In the genomic region with DNA sequence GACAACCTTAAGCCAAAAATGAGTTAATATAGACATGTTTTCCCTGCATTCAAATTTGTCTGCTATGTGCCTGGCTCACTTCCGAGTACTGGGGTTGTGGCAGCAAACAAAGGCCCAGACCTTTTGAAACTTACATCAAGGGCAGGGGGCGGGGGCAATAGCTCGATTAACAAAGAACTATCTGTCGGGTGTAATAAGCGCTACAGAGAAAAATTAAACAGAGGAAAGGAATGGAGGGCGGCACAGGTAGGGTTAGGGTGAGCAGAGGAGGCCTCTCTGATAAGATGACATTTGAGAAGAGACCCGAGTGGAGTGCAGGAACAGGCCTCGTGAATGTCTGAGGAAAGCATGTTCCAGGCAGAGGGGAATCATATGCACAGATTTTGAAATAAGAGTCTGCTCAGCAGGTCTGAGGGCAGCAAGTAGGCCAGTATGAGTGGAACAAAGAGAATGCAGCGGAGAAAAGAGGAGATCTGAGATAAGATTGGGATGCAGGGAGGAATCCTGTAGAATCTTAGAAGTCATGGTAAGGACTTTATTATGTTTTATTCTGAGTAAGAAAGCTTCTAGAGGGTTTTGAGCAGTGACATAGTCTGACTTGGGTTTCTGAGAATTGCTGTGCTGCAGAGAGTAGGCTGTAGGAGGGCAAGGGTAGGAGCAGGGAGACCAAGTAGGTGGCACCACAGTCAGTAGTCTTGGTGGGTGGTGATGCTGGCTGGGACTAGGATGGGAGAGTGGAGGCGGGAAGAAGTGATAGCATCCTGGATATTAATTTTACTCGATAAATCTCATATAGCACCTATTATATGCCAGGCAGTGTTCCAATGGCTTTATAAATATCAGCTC, we compare ENCODE assay signal across 11 cellular contexts. TPM values are rescaled to one million over a fixed set of nuclear protein-coding genes. Genes with fewer than 3 reads are reported as not detected.
DNase-seq lines count a peak whose midpoint lies in the region; ATAC-seq and TF ChIP-seq lines count a peak whose summit lies in the region.
"Had no signal": no experiment of that assay in that cellular context is flagged by ENCODE, and none has a peak within 500 bp of the region (broad histone marks: within the 10 kb centered on the region; RNA-seq: fewer than 3 reads in every experiment).

No MANE protein-coding gene starts in this region.

- H3K27ac ChIP-seq in body of pancreas: peak overlapping the region in 3 of 4 donors; percentile 4 to 63 (median 55)
- H3K27ac ChIP-seq: psoas muscle had no signal

- H3K4me3 Mint-ChIP-seq in Caco-2 (ENCODE audit: unreplicated experiment): no peak overlapping the region
- H3K4me3 Mint-ChIP-seq in T-helper 17 cell: peak overlapping the region; percentile 71
- H3K4me3 Mint-ChIP-seq in neural crest cell: no peak overlapping the region
- H3K4me3 Mint-ChIP-seq: CD14-positive monocyte had no signal

- ATAC-seq in T-helper 17 cell: peak; percentile 90
- ATAC-seq in body of pancreas: peak; percentile 33
- no peak for ATAC-seq in GM19351 (IDR thresholded peaks at IDR 0.05; ENCODE audit: unreplicated experiment)
- no peak for ATAC-seq in GM19463 (IDR thresholded peaks at IDR 0.05; ENCODE audit: unreplicated experiment)
- ATAC-seq: psoas muscle had no signal

- no peaks in the 10 kb centered on the region for H3K9me3 Mint-ChIP-seq in Caco-2 (ENCODE audit: unreplicated experiment)
- H3K9me3 Mint-ChIP-seq in neural crest cell: no peaks in the 10 kb centered on the region

- H3K27me3 Mint-ChIP-seq in Caco-2 (ENCODE audit: insufficient read depth, unreplicated experiment): no peaks in the 10 kb centered on the region
- no peaks in the 10 kb centered on the region for H3K27me3 Mint-ChIP-seq in T-helper 17 cell
- no peaks in the 10 kb centered on the region for H3K27me3 Mint-ChIP-seq in neural crest cell (ENCODE audit: low read depth)

- H3K4me3 ChIP-seq in Caco-2 (ENCODE audit: low read depth, low read length) (no peak overlapping the region), body of pancreas (no peak overlapping the region)
- H3K4me3 ChIP-seq: psoas muscle had no signal

- intact Hi-C loops in Caco-2 (cut with micrococcal nuclease; ENCODE audit: unreplicated experiment) (no loop called here), body of pancreas (cut with DNase I) (no loop called here), posterior vena cava (cut with DNase I) (no loop called here)

- H3K9me3 ChIP-seq in Caco-2 (no peaks in the 10 kb centered on the region), T-helper 17 cell (ENCODE audit: control insufficient read depth, low read length, poor library complexity, severe bottlenecking) (no peaks in the 10 kb centered on the region), body of pancreas (no peaks in the 10 kb centered on the region)
- H3K9me3 ChIP-seq: psoas muscle had no signal

- TF ChIP-seq CTCF in Caco-2 (IDR thresholded peaks at IDR 0.05; ENCODE audit: insufficient read depth in 1 of 2, low read depth in 1 of 2, low read length in 1 of 2, severe bottlenecking in 1 of 2, unreplicated experiment in 1 of 2) (no peak), body of pancreas (IDR thresholded peaks at IDR 0.05) (no peak), neural crest cell (conservative IDR thresholded peaks at IDR 0.05) (no peak)

- H3K36me3 ChIP-seq in Caco-2 (ENCODE audit: control insufficient read depth, insufficient read depth, low read length): no peaks in the 10 kb centered on the region
- H3K36me3 ChIP-seq in body of pancreas (replicated peaks in 1 of 2; ENCODE audit: insufficient read depth in 1 of 2, low read depth in 2 of 2): no peaks in the 10 kb centered on the region

- no peaks in the 10 kb centered on the region for H3K36me3 Mint-ChIP-seq in Caco-2 (ENCODE audit: insufficient read depth, unreplicated experiment)
- peaks cover 7% of the 10 kb centered on the region for H3K36me3 Mint-ChIP-seq in T-helper 17 cell (ENCODE audit: low read depth)
- no peaks in the 10 kb centered on the region for H3K36me3 Mint-ChIP-seq in neural crest cell (ENCODE audit: low read depth)
- H3K36me3 Mint-ChIP-seq: CD14-positive monocyte had no signal

- in situ Hi-C loops in G401 (cut with HindIII; ENCODE audit: low sequenced_read_pairs): no loop called here

- peaks cover 7% of the 10 kb centered on the region; the same call in 1 of the 2 replicates for H3K4me1 ChIP-seq in Caco-2
- H3K4me1 ChIP-seq in body of pancreas: no peaks in the 10 kb centered on the region
- H3K4me1 ChIP-seq: psoas muscle had no signal

- no peak for TF ChIP-seq POLR2A in body of pancreas (IDR thresholded peaks at IDR 0.05)

- H3K27ac Mint-ChIP-seq in Caco-2 (ENCODE audit: unreplicated experiment) (peak overlapping the region; percentile 24), T-helper 17 cell (peak overlapping the region; percentile 97), neural crest cell (ENCODE audit: unreplicated experiment) (peak overlapping the region; percentile 97)
- H3K27ac Mint-ChIP-seq: CD14-positive monocyte had no signal

- CTCF ChIA-PET in Caco-2 (lab: Charles Lee): no interaction called here

- H3K4me1 Mint-ChIP-seq in Caco-2 (ENCODE audit: low read depth, unreplicated experiment) (peaks cover 15% of the 10 kb centered on the region), T-helper 17 cell (peaks cover 15% of the 10 kb centered on the region), neural crest cell (peaks cover 16% of the 10 kb centered on the region)
- H3K4me1 Mint-ChIP-seq: CD14-positive monocyte had no signal

- DNase-seq in Caco-2 (no peak), T-helper 17 cell (peak in 1 of 3 donors; percentile 15), body of pancreas (peak; percentile 13 to 31 (median 26)), neural crest cell (ENCODE audit: low read depth, low spot score) (peak; percentile 6), G401 (ENCODE audit: low spot score) (no peak), posterior vena cava (ENCODE audit: low spot score) (no peak)
- DNase-seq: NCI-H1930, psoas muscle had no signal

- 58 to 64% methylated on average over 11 of the region's 11 CpGs for WGBS in body of pancreas, 2 donors

- no TSS peak for BruUV-seq in Caco-2 (replicated peaks; lab: Mats Ljungman, UMichigan)

- POLR2A ChIA-PET in Caco-2 (lab: Charles Lee): no interaction called here

- H3K27me3 ChIP-seq in Caco-2 (replicated peaks; ENCODE audit: control insufficient read depth, insufficient read depth, low read length): no peaks in the 10 kb centered on the region
- H3K27me3 ChIP-seq in body of pancreas: no peaks in the 10 kb centered on the region

RNA-seq across cellular contexts. Expression of a gene that starts 52.6 kb away (rescaled TPM):
- total RNA-seq in Caco-2 (2022): 10.8 and 14.2 TPM in 2 replicates
- 100 to 1,000 TPM; 135 to 146 TPM for total RNA-seq in T-helper 17 cell
- total RNA-seq in body of pancreas: 1 to 10 TPM; 5.9 to 6.2 TPM
- 5.2 and 6.3 TPM in 2 replicates for total RNA-seq in neural crest cell
- total RNA-seq in G401 (2014; rRNA removed; shearing (Covaris generic)): 13.5 and 14.2 TPM in 2 replicates
- under 1 TPM; 0.51 to 0.57 TPM for total RNA-seq in posterior vena cava

Comparison
In these comparisons a context has a peak if more than half of its experiments do, and no peak if none do; other contexts are left out.
1. DNase-seq: peak in body of pancreas (4 of 4) and neural crest cell (single experiment); none in Caco-2 (0 of 2), G401 (single experiment) and posterior vena cava (single experiment).
2. H3K27ac Mint-ChIP-seq: peak in every context shown above with its lines; median percentile 97 in T-helper 17 cell; 97 in neural crest cell; 24 in Caco-2.
3. ATAC-seq: peak in T-helper 17 cell (single experiment) and body of pancreas (single experiment); none in GM19351 (single experiment) and GM19463 (single experiment).